ENCODE assay signal across 8 cellular contexts in genomic region chr5:60700347-60700815, GRCh38. TPM values are rescaled to one million over a fixed set of nuclear protein-coding genes. Genes with fewer than 3 reads are reported as not detected.
DNase-seq lines count a peak whose midpoint lies in the region; ATAC-seq and TF ChIP-seq lines count a peak whose summit lies in the region.

No MANE protein-coding gene starts in this region.

- peaks cover 17 to 26% (median 18%) of the 10 kb centered on the region in 3 donors for H3K4me1 Mint-ChIP-seq in T-cell

- peak overlapping the region; percentile 88 to 92 (median 91) for H3K4me3 Mint-ChIP-seq in T-cell

- H3K9me3 Mint-ChIP-seq in T-cell: no peaks in the 10 kb centered on the region

- peak; percentile 13 for ATAC-seq in GM19328 (IDR thresholded peaks at IDR 0.05; ENCODE audit: unreplicated experiment)
- ATAC-seq in HG03280 (IDR thresholded peaks at IDR 0.05; ENCODE audit: unreplicated experiment): peak; percentile 30
- ATAC-seq in T-cell (replicated peaks in 1 of 4): peak; percentile 16 to 31 (median 26)
- peak; percentile 37 for ATAC-seq in omental fat pad (ENCODE audit: low FRiP score)
- no peak for ATAC-seq in GM21367 (IDR thresholded peaks at IDR 0.05; ENCODE audit: unreplicated experiment)

- H3K36me3 Mint-ChIP-seq in T-cell: no peaks in the 10 kb centered on the region

- CTCF ChIA-PET in T-cell (lab: Charles Lee): interaction anchor here (0.6 to 1.8 kb wide), 4 partner anchors 13 to 245 kb away, joined by 3 to 7 read pairs (median 6); partner anchors contain the start of genes ERCC8 (in 1 of the 2) and NDUFAF2 (in 1 of the 2)

- no peak for TF ChIP-seq CTCF in fibroblast of villous mesenchyme (IDR thresholded peaks at IDR 0.05; ENCODE audit: insufficient read depth, low read depth, low read length)
- TF ChIP-seq CTCF in omental fat pad (IDR thresholded peaks at IDR 0.05): no peak

- POLR2A ChIA-PET in T-cell (lab: Charles Lee): interaction anchor here in 1 of 2 donors (0.6 kb wide), 1 partner anchor 27 kb away, joined by 3 read pairs; no protein-coding TSS in a partner anchor

- H3K27me3 Mint-ChIP-seq in T-cell: no peaks in the 10 kb centered on the region

- DNase-seq in DMS53 (lab: John Stamatoyannopoulos, UW): peak; percentile 76
- DNase-seq in T-cell: peak in 4 of 34 experiments; percentile 1 to 8 (median 4)
- no peak for DNase-seq in fibroblast of villous mesenchyme (ENCODE audit: low read depth)
- DNase-seq in omental fat pad (ENCODE audit: low spot score): no peak
- no peak for DNase-seq in HPDE6-E6E7 (ENCODE audit: extremely low spot score)

- peak overlapping the region in 1 of 2 donors; percentile 56 for H3K27ac Mint-ChIP-seq in T-cell

- H3K4me3 ChIP-seq in fibroblast of villous mesenchyme (ENCODE audit: low read depth, low read length): peak overlapping the region; percentile 94

RNA-seq across cellular contexts. Expression of gene DEPDC1B, which starts 0.4 kb away (rescaled TPM):
- total RNA-seq in T-cell: under 1 TPM; 0.44 to 0.98 (median 0.64) TPM
- total RNA-seq in fibroblast of villous mesenchyme: 5.2 and 8.6 TPM in 2 replicates
- 1 to 10 TPM in 2 of 4 donors, under 1 TPM in 2; 0.31 to 3.8 (median 1.5) TPM for total RNA-seq in omental fat pad
